In genomic region chr22:24559471-24559870, GRCh38 we compare ENCODE assay signal across 31 cellular contexts. TPM values are rescaled to one million over a fixed set of nuclear protein-coding genes. Genes with fewer than 3 reads are reported as not detected.
DNase-seq lines count a peak whose midpoint lies in the region; ATAC-seq, FAIRE-seq and TF ChIP-seq lines count a peak whose summit lies in the region.
"Had no signal": no experiment of that assay in that cellular context is flagged by ENCODE, and none has a peak within 500 bp of the region (broad histone marks: within the 10 kb centered on the region; RNA-seq: fewer than 3 reads in every experiment).

No MANE protein-coding gene starts in this region.

- TF ChIP-seq POLR2A in GM12878 (IDR thresholded peaks at IDR 0.05; ENCODE audit: low read depth, low read length) (no peak), spleen (IDR thresholded peaks at IDR 0.05) (no peak)

- no peak for DNase-seq in activated naive CD8-positive, alpha-beta T cell treated with anti-CD3 and anti-CD28 coated beads, Interleukin-2, amount 50 U/mL, for 24 hours
- DNase-seq in GM12865 (ENCODE audit: low read depth) (peak; percentile 26), GM12878 (ENCODE audit: low read depth, low spot score) (no peak), spleen (peak; percentile 39), GM10266 (ENCODE audit: extremely low spot score) (no peak), GM03348 (ENCODE audit: low spot score) (no peak)
- DNase-seq in stimulated activated CD4-positive, alpha-beta T cell treated with anti-CD3 and anti-CD28 coated beads, Interleukin-2, amount 100 ng/mL, for 24 hours: no peak
- DNase-seq: activated naive CD8-positive, alpha-beta T cell treated with anti-CD3 and anti-CD28 coated beads, Interleukin-2, amount 10 ng/mL, durations not matched to agents 7 days and 5 days; BE2C; central memory CD4-positive, alpha-beta T cell; COR-L47; mammary epithelial cell; NCI-H1092 treated with DMSO at 0.1 percent for 48 hours; NCI-H187; NCI-H526; SIG-M5; stomach; SW 1271; T1000; thyroid gland had no signal

- SMC1A ChIA-PET in GM12878 (lab: Charles Lee; ENCODE audit: uncharacterized antibody, unreplicated experiment): interaction anchor here (0.6 to 1.2 kb wide), 4 partner anchors 8 to 76 kb away, joined by 3 to 5 read pairs (median 4); no protein-coding TSS in a partner anchor

- H3K9ac ChIP-seq in GM12878 (ENCODE audit: control insufficient read depth, insufficient read depth, low read length): no peak overlapping the region

- 15% methylated on average over 4 of the region's 4 CpGs for WGBS in GM12878 (ENCODE audit: insufficient coverage, insufficient replicate concordance, low lambda C conversion rate, missing lambda C conversion rate)
- 55 to 75% (median 72%) methylated on average over 4 of the region's 4 CpGs for WGBS in spleen, 5 donors

- H4K20me1 ChIP-seq in GM12878 (ENCODE audit: control insufficient read depth, insufficient read depth): no peaks in the 10 kb centered on the region; the same call in 1 of the 2 replicates

- H3K27ac Mint-ChIP-seq in activated naive CD8-positive, alpha-beta T cell: no peak overlapping the region
- H3K27ac Mint-ChIP-seq in activated naive CD8-positive, alpha-beta T cell treated with anti-CD3 and anti-CD28 coated beads, Interleukin-2, amount 50 U/mL, for 24 hours: no peak overlapping the region
- H3K27ac Mint-ChIP-seq: dendritic cell treated with granulocyte-macrophage colony-stimulating factor and Interleukin-4, amounts not matched to agents 40 ng/mL and 50 ng/mL, for 4 days; WTC11 had no signal

- POLR2A ChIA-PET in GM12878 (lab: Charles Lee): no interaction called here

- no peaks in the 10 kb centered on the region for H3K9me3 Mint-ChIP-seq in activated naive CD8-positive, alpha-beta T cell (ENCODE audit: low read depth)
- H3K9me3 Mint-ChIP-seq in activated naive CD8-positive, alpha-beta T cell treated with anti-CD3 and anti-CD28 coated beads, Interleukin-2, amount 50 U/mL, for 24 hours: no peaks in the 10 kb centered on the region
- H3K9me3 Mint-ChIP-seq: activated naive CD8-positive, alpha-beta T cell treated with anti-CD3 and anti-CD28 coated beads, Interleukin-2, amount 10 ng/mL, durations not matched to agents 7 days and 5 days; dendritic cell treated with granulocyte-macrophage colony-stimulating factor and Interleukin-4, amounts not matched to agents 40 ng/mL and 50 ng/mL, for 4 days; WTC11 had no signal

- H3K27ac ChIP-seq in GM12878 (ENCODE audit: control insufficient read depth, insufficient read depth): no peak overlapping the region
- peak overlapping the region in 2 of 8 donors; percentile 3 to 19 for H3K27ac ChIP-seq in spleen
- H3K27ac ChIP-seq: A549, hepatocyte, Peyer's patch, stomach, thyroid gland had no signal

- no peak for TF ChIP-seq RAD21 in GM12878 (IDR thresholded peaks at IDR 0.05; ENCODE audit: insufficient read depth, low read depth, low read length)

- H3K27me3 ChIP-seq in GM12878 (replicated peaks in 1 of 2; ENCODE audit: control insufficient read depth in 2 of 2, insufficient read depth in 2 of 2, low read length in 1 of 2) (no peaks in the 10 kb centered on the region), spleen (replicated peaks in 1 of 7) (no peaks in the 10 kb centered on the region)
- H3K27me3 ChIP-seq: BE2C, hepatocyte, Peyer's patch, stomach, thyroid gland had no signal

- CTCF ChIA-PET in GM12878 (lab: Yijun Ruan, JAX): interaction anchor here (0.9 kb wide), 1 partner anchor 233 kb away, joined by 3 read pairs; no protein-coding TSS in a partner anchor

- H3K36me3 Mint-ChIP-seq in activated naive CD8-positive, alpha-beta T cell: peaks cover 2% of the 10 kb centered on the region
- H3K36me3 Mint-ChIP-seq in activated naive CD8-positive, alpha-beta T cell treated with anti-CD3 and anti-CD28 coated beads, Interleukin-2, amount 50 U/mL, for 24 hours (ENCODE audit: low read depth): peaks cover 58% of the 10 kb centered on the region

- RAD21 ChIA-PET in GM12878 (lab: Charles Lee; ENCODE audit: unreplicated experiment): interaction anchor here (0.9 to 1.2 kb wide), 2 partner anchors 8 to 198 kb away, joined by 3 to 4 read pairs; no protein-coding TSS in a partner anchor

- H3K4me3 ChIP-seq in GM12865 (ENCODE audit: low read depth, low read length): no peak overlapping the region
- peak overlapping the region; percentile 5; the same call in 1 of the 2 replicates for H3K4me3 ChIP-seq in GM12878
- H3K4me3 ChIP-seq in spleen: no peak overlapping the region
- H3K4me3 ChIP-seq: A549, hepatocyte, Peyer's patch, stomach, thyroid gland had no signal

- H3K36me3 ChIP-seq in GM12878 (ENCODE audit: control insufficient read depth in 2 of 2, insufficient read depth in 2 of 2, low read length in 1 of 2) (peaks cover 16% of the 10 kb centered on the region in 2 experiments), spleen (peaks cover 0 to 74% (median 46%) of the 10 kb centered on the region in 6 donors)

- peak overlapping the region; percentile 6; the same call in 1 of the 2 replicates for H3K4me2 ChIP-seq in GM12878 (ENCODE audit: control insufficient read depth, insufficient read depth)
- H3K4me2 ChIP-seq: A549, hepatocyte had no signal

- no peak for FAIRE-seq in GM12878 (lab: Jason Lieb, UNC)
- FAIRE-seq: A549, astrocyte, endometrium, frontal cortex, H1 had no signal

- H3K4me1 ChIP-seq in GM12878 (ENCODE audit: control insufficient read depth, insufficient read depth, low read length) (peaks cover 4% of the 10 kb centered on the region; the same call in 1 of the 2 replicates), spleen (peaks cover 40 to 84% (median 66%) of the 10 kb centered on the region in 6 donors)
- H3K4me1 ChIP-seq: BE2C had no signal

- no peaks in the 10 kb centered on the region for H3K9me3 ChIP-seq in GM12878 (replicated peaks; ENCODE audit: control insufficient read depth, insufficient read depth, low read length)
- H3K9me3 ChIP-seq in spleen: no peaks in the 10 kb centered on the region
- H3K9me3 ChIP-seq: A549, BE2C, Peyer's patch, stomach, thyroid gland had no signal

- no peak for TF ChIP-seq EP300 in GM12878 (IDR thresholded peaks at IDR 0.05; ENCODE audit: borderline replicate concordance in 1 of 2, control insufficient read depth in 1 of 2, low read depth in 2 of 2, low read length in 2 of 2)

- intact Hi-C loops in GM12878 (cut with micrococcal nuclease; ENCODE audit: unreplicated experiment): no loop called here
- intact Hi-C loops in spleen (cut with DNase I; ENCODE audit: low total_unique reads): no loop called here

- BruUV-seq in GM12878 (replicated peaks; lab: Mats Ljungman, UMichigan): no TSS peak

- H3K4me3 Mint-ChIP-seq in activated naive CD8-positive, alpha-beta T cell: peak overlapping the region; percentile 95
- no peak overlapping the region for H3K4me3 Mint-ChIP-seq in activated naive CD8-positive, alpha-beta T cell treated with anti-CD3 and anti-CD28 coated beads, Interleukin-2, amount 50 U/mL, for 24 hours
- H3K4me3 Mint-ChIP-seq: activated naive CD8-positive, alpha-beta T cell treated with anti-CD3 and anti-CD28 coated beads, Interleukin-2, amount 10 ng/mL, durations not matched to agents 7 days and 5 days; dendritic cell treated with granulocyte-macrophage colony-stimulating factor and Interleukin-4, amounts not matched to agents 40 ng/mL and 50 ng/mL, for 4 days; WTC11 had no signal

- H3K4me1 Mint-ChIP-seq in activated naive CD8-positive, alpha-beta T cell (ENCODE audit: low read depth): peaks cover 60% of the 10 kb centered on the region
- H3K4me1 Mint-ChIP-seq in activated naive CD8-positive, alpha-beta T cell treated with anti-CD3 and anti-CD28 coated beads, Interleukin-2, amount 50 U/mL, for 24 hours: peaks cover 62% of the 10 kb centered on the region

- TF ChIP-seq CTCF in GM12865 (IDR thresholded peaks at IDR 0.05; ENCODE audit: insufficient read depth, low read depth, low read length, missing control alignments) (no peak), GM12878 (IDR thresholded peaks at IDR 0.05 in 2 of 3, conservative IDR thresholded peaks at IDR 0.05 in 1 of 3; ENCODE audit: control insufficient read depth in 2 of 3, extremely low read depth in 1 of 3, insufficient read depth in 1 of 3, low read depth in 3 of 3, low read length in 3 of 3) (no peak), spleen (IDR thresholded peaks at IDR 0.05 in 8 of 11, conservative IDR thresholded peaks at IDR 0.05 in 3 of 11) (no peak), GM10266 (IDR thresholded peaks at IDR 0.05; ENCODE audit: control insufficient read depth, insufficient read depth, low read depth, missing control alignments) (no peak)

- peaks cover 80% of the 10 kb centered on the region for H3K79me2 ChIP-seq in GM12878 (ENCODE audit: control insufficient read depth, insufficient read depth, low read length)

- H2AFZ ChIP-seq in GM12878 (ENCODE audit: control insufficient read depth, low read depth, low read length): no peak overlapping the region
- H2AFZ ChIP-seq: hepatocyte had no signal

- no peaks in the 10 kb centered on the region for H3K27me3 Mint-ChIP-seq in activated naive CD8-positive, alpha-beta T cell
- no peaks in the 10 kb centered on the region for H3K27me3 Mint-ChIP-seq in activated naive CD8-positive, alpha-beta T cell treated with anti-CD3 and anti-CD28 coated beads, Interleukin-2, amount 50 U/mL, for 24 hours
- H3K27me3 Mint-ChIP-seq: activated naive CD8-positive, alpha-beta T cell treated with anti-CD3 and anti-CD28 coated beads, Interleukin-2, amount 10 ng/mL, durations not matched to agents 7 days and 5 days; dendritic cell treated with granulocyte-macrophage colony-stimulating factor and Interleukin-4, amounts not matched to agents 40 ng/mL and 50 ng/mL, for 4 days had no signal

- in situ Hi-C loops in GM12878 (cut with MboI): no loop called here

- ATAC-seq in activated naive CD8-positive, alpha-beta T cell treated with anti-CD3 and anti-CD28 coated beads, Interleukin-2, amount 50 U/mL, for 24 hours: no peak
- no peak for ATAC-seq in GM12878
- ATAC-seq: A549, sciatic nerve, WTC11 had no signal

RNA-seq across cellular contexts. Expression of gene SNRPD3, which starts 3.7 kb away (rescaled TPM):
- 108 and 115 TPM in 2 replicates for total RNA-seq in GM12878 (2013; cell fraction: nucleolus; rRNA removed)
- total RNA-seq in GM12878 (2014; rRNA removed) (175 and 179 TPM in 2 replicates), GM12878 (2014; rRNA removed; fragmentation: Illumina TruSeq; extraction: Trizol) (254 and 257 TPM in 2 replicates), GM12878 (2021) (111 and 112 TPM in 2 replicates), spleen (100 to 1,000 TPM in 2 of 7 donors, 10 to 100 TPM in 5; 52.0 to 142 (median 66.3) TPM)
- 44.6 TPM for polyA plus RNA-seq in GM12878 (2011; ENCODE audit: low read depth)
- polyA plus RNA-seq in GM12878 (2011; rRNA removed) (68.4 and 121 TPM in 2 replicates), GM12878 (2014; fragmentation: Illumina TruSeq; extraction: Trizol) (324 and 433 TPM in 2 replicates), GM12878 (2014; fragmentation: Nextera tagmentation; extraction: Ambion mirVana) (100 to 1,000 TPM; 244 to 258 TPM), GM12878 (2014; rRNA removed) (197 and 228 TPM in 2 replicates), GM12878 (2016; fragmentation: Nextera tagmentation; extraction: Ambion mirVana) (100 to 1,000 TPM; 240 to 251 TPM), spleen (100 to 1,000 TPM in 2 of 3 donors, 10 to 100 TPM in 1; 89.8 to 113 (median 113) TPM)
- polyA plus RNA-seq in GM12878 (2011; cell fraction: cytosol; rRNA removed): 214 and 250 TPM in 2 replicates
- 76.5 and 82.6 TPM in 2 replicates for polyA plus RNA-seq in GM12878 (2011; cell fraction: nucleus; rRNA removed)
- 121 and 175 TPM in 2 replicates for polyA plus RNA-seq in GM12878 (2012)
- 175 and 182 TPM in 2 replicates for polyA minus RNA-seq in GM12878 (2011; rRNA and poly(A)+ RNA removed)
- polyA minus RNA-seq in GM12878 (2011; cell fraction: cytosol; rRNA and poly(A)+ RNA removed): 36.2 and 58.3 TPM in 2 replicates
- 57.3 and 92.8 TPM in 2 replicates for polyA minus RNA-seq in GM12878 (2011; cell fraction: nucleus; rRNA and poly(A)+ RNA removed)

RNA-seq across cellular contexts. Expression of gene GUCD1, which starts 4.5 kb away (rescaled TPM):
- total RNA-seq in GM12878 (2013; cell fraction: nucleolus; rRNA removed): 33.2 and 34.3 TPM in 2 replicates
- 170 and 177 TPM in 2 replicates for total RNA-seq in GM12878 (2014; rRNA removed)
- total RNA-seq in GM12878 (2014; rRNA removed; fragmentation: Illumina TruSeq; extraction: Trizol): 81.7 and 82.2 TPM in 2 replicates
- total RNA-seq in GM12878 (2021): 126 and 127 TPM in 2 replicates
- 65.3 TPM for polyA plus RNA-seq in GM12878 (2011; ENCODE audit: low read depth)
- 57.4 and 87.1 TPM in 2 replicates for polyA plus RNA-seq in GM12878 (2011; rRNA removed)
- polyA plus RNA-seq in GM12878 (2011; cell fraction: cytosol; rRNA removed): 128 and 167 TPM in 2 replicates
- polyA plus RNA-seq in GM12878 (2011; cell fraction: nucleus; rRNA removed): 69.8 and 82.1 TPM in 2 replicates
- 80.9 and 87.1 TPM in 2 replicates for polyA plus RNA-seq in GM12878 (2012)
- 65.0 and 89.3 TPM in 2 replicates for polyA plus RNA-seq in GM12878 (2014; fragmentation: Illumina TruSeq; extraction: Trizol)
- 10 to 100 TPM; 57.8 to 96.9 TPM for polyA plus RNA-seq in GM12878 (2014; fragmentation: Nextera tagmentation; extraction: Ambion mirVana)
- polyA plus RNA-seq in GM12878 (2014; rRNA removed): 136 and 145 TPM in 2 replicates
- polyA plus RNA-seq in GM12878 (2016; fragmentation: Nextera tagmentation; extraction: Ambion mirVana): 10 to 100 TPM; 56.0 to 71.2 TPM
- polyA minus RNA-seq in GM12878 (2011; rRNA and poly(A)+ RNA removed): 126 and 176 TPM in 2 replicates
- polyA minus RNA-seq in GM12878 (2011; cell fraction: cytosol; rRNA and poly(A)+ RNA removed): 67.6 and 74.1 TPM in 2 replicates
- 20.8 and 41.9 TPM in 2 replicates for polyA minus RNA-seq in GM12878 (2011; cell fraction: nucleus; rRNA and poly(A)+ RNA removed)
- total RNA-seq in spleen: 100 to 1,000 TPM in 5 of 7 donors, 10 to 100 TPM in 2; 85.4 to 162 (median 112) TPM
- polyA plus RNA-seq in spleen: 100 to 1,000 TPM in 2 of 3 donors, 10 to 100 TPM in 1; 82.6 to 108 (median 105) TPM

RNA-seq across cellular contexts. Expression of gene LRRC75B, which starts 33.4 kb away (rescaled TPM):
- total RNA-seq in GM12878 (2013; cell fraction: nucleolus; rRNA removed): 4.9 and 5.6 TPM in 2 replicates
- total RNA-seq in GM12878 (2014; rRNA removed) (0.11 TPM in 2 replicates), GM12878 (2014; rRNA removed; fragmentation: Illumina TruSeq; extraction: Trizol) (0.09 and 0.18 TPM in 2 replicates), GM12878 (2021) (0.24 and 0.26 TPM in 2 replicates), spleen (1 to 10 TPM; 2.9 to 6.6 (median 5.3) TPM)
- polyA plus RNA-seq in GM12878 (2011; ENCODE audit: low read depth): 0.50 TPM
- polyA plus RNA-seq in GM12878 (2011; rRNA removed) (0.68 and 0.98 TPM in 2 replicates), GM12878 (2014; fragmentation: Illumina TruSeq; extraction: Trizol) (0.09 TPM in 1 of 2 replicates, not detected in the other), GM12878 (2014; fragmentation: Nextera tagmentation; extraction: Ambion mirVana) (not detected), GM12878 (2014; rRNA removed) (0.56 and 0.66 TPM in 2 replicates), GM12878 (2016; fragmentation: Nextera tagmentation; extraction: Ambion mirVana) (under 1 TPM in 1 of 2 experiments, not detected in 1; 0.10 TPM), spleen (1 to 10 TPM; 3.4 to 6.7 (median 6.4) TPM)
- polyA plus RNA-seq in GM12878 (2011; cell fraction: cytosol; rRNA removed): 1.5 and 1.8 TPM in 2 replicates
- 10.7 and 12.9 TPM in 2 replicates for polyA plus RNA-seq in GM12878 (2011; cell fraction: nucleus; rRNA removed)
- polyA plus RNA-seq in GM12878 (2012): 0.84 and 1.2 TPM in 2 replicates
- 0.22 and 1.1 TPM in 2 replicates for polyA minus RNA-seq in GM12878 (2011; rRNA and poly(A)+ RNA removed)
- not detected in 2 replicates for polyA minus RNA-seq in GM12878 (2011; cell fraction: cytosol; rRNA and poly(A)+ RNA removed)
- polyA minus RNA-seq in GM12878 (2011; cell fraction: nucleus; rRNA and poly(A)+ RNA removed): 0.67 and 0.73 TPM in 2 replicates

RNA-seq across cellular contexts. Expression of gene GGT1, which starts 43.5 kb away (rescaled TPM):
- total RNA-seq in GM12878 (2013; cell fraction: nucleolus; rRNA removed): 37.5 and 48.1 TPM in 2 replicates
- total RNA-seq in GM12878 (2014; rRNA removed): 8.0 and 8.4 TPM in 2 replicates
- total RNA-seq in GM12878 (2014; rRNA removed; fragmentation: Illumina TruSeq; extraction: Trizol): 4.1 and 5.0 TPM in 2 replicates
- total RNA-seq in GM12878 (2021): 11.8 and 13.9 TPM in 2 replicates
- 3.7 TPM for polyA plus RNA-seq in GM12878 (2011; ENCODE audit: low read depth)
- 8.5 and 26.6 TPM in 2 replicates for polyA plus RNA-seq in GM12878 (2011; rRNA removed)
- polyA plus RNA-seq in GM12878 (2011; cell fraction: cytosol; rRNA removed): 30.9 and 43.3 TPM in 2 replicates
- 92.0 and 98.4 TPM in 2 replicates for polyA plus RNA-seq in GM12878 (2011; cell fraction: nucleus; rRNA removed)
- 10.6 and 11.7 TPM in 2 replicates for polyA plus RNA-seq in GM12878 (2012)
- polyA plus RNA-seq in GM12878 (2014; fragmentation: Illumina TruSeq; extraction: Trizol): 2.1 and 7.4 TPM in 2 replicates
- polyA plus RNA-seq in GM12878 (2014; fragmentation: Nextera tagmentation; extraction: Ambion mirVana): 1 to 10 TPM in 1 of 2 experiments, under 1 TPM in 1; 0.47 to 1.4 TPM
- polyA plus RNA-seq in GM12878 (2014; rRNA removed): 11.3 and 11.6 TPM in 2 replicates
- polyA plus RNA-seq in GM12878 (2016; fragmentation: Nextera tagmentation; extraction: Ambion mirVana): 10 to 100 TPM; 10.2 to 14.8 TPM
- polyA minus RNA-seq in GM12878 (2011; rRNA and poly(A)+ RNA removed): 17.8 and 38.4 TPM in 2 replicates
- 17.9 and 19.4 TPM in 2 replicates for polyA minus RNA-seq in GM12878 (2011; cell fraction: cytosol; rRNA and poly(A)+ RNA removed)
- 14.3 and 17.7 TPM in 2 replicates for polyA minus RNA-seq in GM12878 (2011; cell fraction: nucleus; rRNA and poly(A)+ RNA removed)
- total RNA-seq in spleen: 10 to 100 TPM; 11.3 to 22.9 (median 18.4) TPM
- 10 to 100 TPM; 10.9 to 27.2 (median 15.1) TPM for polyA plus RNA-seq in spleen

Comparison
In these comparisons a context has a peak if more than half of its experiments do, and no peak if none do; other contexts are left out.
1. DNase-seq: peak in GM12865 (single experiment) and spleen (single experiment); none in activated naive CD8-positive, alpha-beta T cell treated with anti-CD3 and anti-CD28 coated beads, Interleukin-2, amount 50 U/mL, for 24 hours (single experiment), GM12878 (single experiment), GM10266 (single experiment), stimulated activated CD4-positive, alpha-beta T cell treated with anti-CD3 and anti-CD28 coated beads, Interleukin-2, amount 100 ng/mL, for 24 hours (0 of 2) and GM03348 (single experiment).